In the genomic region with DNA sequence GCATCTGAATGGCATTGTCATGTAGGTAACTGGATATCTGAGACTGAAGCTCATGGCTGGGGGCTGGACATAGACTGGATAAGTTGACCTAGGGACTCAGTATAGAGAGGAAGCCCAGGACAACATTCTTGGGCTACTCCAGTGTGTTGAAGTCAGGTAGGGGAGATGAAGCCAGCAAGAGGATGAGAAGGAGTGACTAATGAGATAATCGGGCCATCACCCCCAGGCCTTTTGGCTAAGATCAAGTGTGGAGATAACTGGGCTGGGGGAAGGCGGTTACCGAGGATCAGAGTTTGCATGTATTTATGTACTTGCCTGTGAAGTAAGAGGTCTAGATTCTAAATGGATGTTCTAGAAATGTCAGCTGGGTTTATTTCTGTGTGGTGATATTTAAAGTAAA, we compare ENCODE assay signal across 1 cellular context.
TF ChIP-seq lines count a peak whose summit lies in the region.

No MANE protein-coding gene starts in this region.

TF ChIP-seq in IMR-90, 13 proteins besides CTCF, POLR2A, EP300 and RAD21:
- TF ChIP-seq CHD1 (IDR thresholded peaks at IDR 0.05; ENCODE audit: low read depth, low read length) (no peak), MAZ (IDR thresholded peaks at IDR 0.05; ENCODE audit: borderline replicate concordance, low read depth, low read length) (no peak), MAFK (IDR thresholded peaks at IDR 0.05; ENCODE audit: low read depth, low read length) (no peak), RFX5 (IDR thresholded peaks at IDR 0.05; ENCODE audit: low read depth, low read length) (no peak), NFE2L2 (IDR thresholded peaks at IDR 0.05; ENCODE audit: low read depth, low read length) (no peak), RCOR1 (IDR thresholded peaks at IDR 0.05; ENCODE audit: insufficient replicate concordance, low read length) (no peak), FOS (IDR thresholded peaks at IDR 0.05; ENCODE audit: low read depth, low read length) (no peak), SMC3 (IDR thresholded peaks at IDR 0.05; ENCODE audit: low read depth, low read length) (no peak), BHLHE40 (IDR thresholded peaks at IDR 0.05; ENCODE audit: low read depth, low read length) (no peak)
- TF ChIP-seq, protein P1, sequence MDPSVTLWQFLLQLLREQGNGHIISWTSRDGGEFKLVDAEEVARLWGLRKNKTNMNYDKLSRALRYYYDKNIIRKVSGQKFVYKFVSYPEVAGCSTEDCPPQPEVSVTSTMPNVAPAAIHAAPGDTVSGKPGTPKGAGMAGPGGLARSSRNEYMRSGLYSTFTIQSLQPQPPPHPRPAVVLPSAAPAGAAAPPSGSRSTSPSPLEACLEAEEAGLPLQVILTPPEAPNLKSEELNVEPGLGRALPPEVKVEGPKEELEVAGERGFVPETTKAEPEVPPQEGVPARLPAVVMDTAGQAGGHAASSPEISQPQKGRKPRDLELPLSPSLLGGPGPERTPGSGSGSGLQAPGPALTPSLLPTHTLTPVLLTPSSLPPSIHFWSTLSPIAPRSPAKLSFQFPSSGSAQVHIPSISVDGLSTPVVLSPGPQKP (IDR thresholded peaks at IDR 0.05; ENCODE audit: borderline replicate concordance, low read depth, low read length) = no peak
TF ChIP-seq in IMR-90: peak in this region for 0.
